In the genomic region with DNA sequence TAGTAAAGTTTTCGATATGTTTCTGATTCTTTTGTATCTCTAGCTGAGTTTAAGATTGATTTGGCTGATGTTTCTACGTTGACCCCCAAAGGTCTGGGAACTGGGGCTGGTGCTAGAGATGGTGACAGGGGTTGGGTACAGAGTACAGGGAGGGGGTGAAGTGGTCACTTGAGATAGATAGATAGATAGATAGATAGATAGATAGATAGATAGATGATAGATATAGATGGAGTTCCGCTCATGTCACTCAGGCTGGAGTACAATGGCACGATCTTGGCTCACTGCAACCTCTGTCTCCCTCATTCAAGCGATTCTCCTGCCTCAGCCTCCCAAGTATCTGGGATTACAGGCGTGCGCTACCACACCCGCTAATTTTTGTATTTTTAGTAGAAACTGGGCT, we compare ENCODE assay signal across 13 cellular contexts. TPM values are rescaled to one million over a fixed set of nuclear protein-coding genes. Genes with fewer than 3 reads are reported as not detected.
A peak's percentile ranks its signal among the peaks of the same experiment; 100 is the strongest.
DNase-seq lines count a peak whose midpoint lies in the region; ATAC-seq and TF ChIP-seq lines count a peak whose summit lies in the region.
"Had no signal": no experiment of that assay in that cellular context is flagged by ENCODE, and none has a peak within 500 bp of the region (broad histone marks: within the 10 kb centered on the region; RNA-seq: fewer than 3 reads in every experiment).

No MANE protein-coding gene starts in this region.

- peak overlapping the region; percentile 54 for H3K27ac Mint-ChIP-seq in activated CD4-positive, alpha-beta T cell treated with anti-CD3 and anti-CD28 coated beads, Interleukin-2, amount 10 ng/mL, durations not matched to agents 7 days and 5 days
- H3K27ac Mint-ChIP-seq in activated CD8-positive, alpha-beta T cell treated with anti-CD3 and anti-CD28 coated beads for 36 hours = peak overlapping the region; percentile 92
- H3K27ac Mint-ChIP-seq in immature natural killer cell = peak overlapping the region; percentile 59 to 93 (median 72)
- H3K27ac Mint-ChIP-seq in stimulated activated naive B cell treated with anti-CD40 and anti-IgM and Interleukin-4, amounts not matched to agents 10 μg/mL and 1 μg/mL and 100 μg/mL, for 72 hours = peak overlapping the region; percentile 82

- ATAC-seq in activated CD8-positive, alpha-beta T cell treated with anti-CD3 and anti-CD28 coated beads for 36 hours = no peak
- ATAC-seq in stimulated activated naive B cell treated with anti-CD40 and anti-IgM and Interleukin-4, amounts not matched to agents 10 μg/mL and 1 μg/mL and 100 μg/mL, for 72 hours (replicated peaks) = no peak
- no peak for ATAC-seq in left colon
- ATAC-seq: esophagus mucosa, sciatic nerve had no signal

- CTCF ChIA-PET in activated CD4-positive, alpha-beta T cell treated with anti-CD3 and anti-CD28 coated beads, Interleukin-2, amount 10 ng/mL, durations not matched to agents 7 days and 5 days (lab: Charles Lee) = interaction anchor here (1.0 to 2.6 kb wide), 3 partner anchors 11 to 37 kb away, joined by 3 to 9 read pairs (median 4); no protein-coding TSS in a partner anchor
- CTCF ChIA-PET in activated CD8-positive, alpha-beta T cell treated with anti-CD3 and anti-CD28 coated beads for 36 hours (lab: Charles Lee) = interaction anchor here (0.8 to 3.7 kb wide), 2 partner anchors 16 to 40 kb away, joined by 3 to 13 read pairs; no protein-coding TSS in a partner anchor

- no peak for DNase-seq in activated CD4-positive, alpha-beta T cell treated with anti-CD3 and anti-CD28 coated beads, Interleukin-2, amount 10 ng/mL, durations not matched to agents 7 days and 5 days
- DNase-seq in activated CD4-positive, alpha-beta T cell treated with anti-CD3 and anti-CD28 coated beads for 48 hours = no peak
- no peak for DNase-seq in activated CD8-positive, alpha-beta T cell treated with anti-CD3 and anti-CD28 coated beads for 36 hours
- DNase-seq in immature natural killer cell (no peak), left colon (no peak), NCI-H1436 treated with DMSO at 0.1 percent for 48 hours (lab: John Stamatoyannopoulos, UW) (no peak)
- DNase-seq in stimulated activated naive B cell treated with anti-CD40 and anti-IgM and Interleukin-4, amounts not matched to agents 10 μg/mL and 1 μg/mL and 100 μg/mL, for 72 hours = no peak
- no peak for DNase-seq in stimulated activated naive CD4-positive, alpha-beta T cell (lab: John Stamatoyannopoulos, UW)
- DNase-seq: central memory CD4-positive, alpha-beta T cell; NCI-H526; thyroid gland had no signal

- H3K4me3 Mint-ChIP-seq in activated CD4-positive, alpha-beta T cell treated with anti-CD3 and anti-CD28 coated beads, Interleukin-2, amount 10 ng/mL, durations not matched to agents 7 days and 5 days = peak overlapping the region; percentile 17
- no peak overlapping the region for H3K4me3 Mint-ChIP-seq in activated CD8-positive, alpha-beta T cell treated with anti-CD3 and anti-CD28 coated beads for 36 hours
- peak overlapping the region in 3 of 5 donors; percentile 21 to 65 (median 30) for H3K4me3 Mint-ChIP-seq in immature natural killer cell
- H3K4me3 Mint-ChIP-seq in stimulated activated naive B cell treated with anti-CD40 and anti-IgM and Interleukin-4, amounts not matched to agents 10 μg/mL and 1 μg/mL and 100 μg/mL, for 72 hours = no peak overlapping the region

- no peaks in the 10 kb centered on the region for H3K27me3 Mint-ChIP-seq in activated CD4-positive, alpha-beta T cell treated with anti-CD3 and anti-CD28 coated beads, Interleukin-2, amount 10 ng/mL, durations not matched to agents 7 days and 5 days
- H3K27me3 Mint-ChIP-seq in activated CD8-positive, alpha-beta T cell treated with anti-CD3 and anti-CD28 coated beads for 36 hours = no peaks in the 10 kb centered on the region
- H3K27me3 Mint-ChIP-seq in immature natural killer cell (ENCODE audit: low read depth in 3 of 3) = peaks cover 14 to 15% (median 14%) of the 10 kb centered on the region in 3 donors
- H3K27me3 Mint-ChIP-seq in stimulated activated naive B cell treated with anti-CD40 and anti-IgM and Interleukin-4, amounts not matched to agents 10 μg/mL and 1 μg/mL and 100 μg/mL, for 72 hours = no peaks in the 10 kb centered on the region

- no peaks in the 10 kb centered on the region for H3K9me3 Mint-ChIP-seq in activated CD4-positive, alpha-beta T cell treated with anti-CD3 and anti-CD28 coated beads, Interleukin-2, amount 10 ng/mL, durations not matched to agents 7 days and 5 days
- no peaks in the 10 kb centered on the region for H3K9me3 Mint-ChIP-seq in activated CD8-positive, alpha-beta T cell treated with anti-CD3 and anti-CD28 coated beads for 36 hours
- no peaks in the 10 kb centered on the region for H3K9me3 Mint-ChIP-seq in immature natural killer cell
- no peaks in the 10 kb centered on the region for H3K9me3 Mint-ChIP-seq in stimulated activated naive B cell treated with anti-CD40 and anti-IgM and Interleukin-4, amounts not matched to agents 10 μg/mL and 1 μg/mL and 100 μg/mL, for 72 hours

- intact Hi-C loops in activated CD8-positive, alpha-beta T cell treated with anti-CD3 and anti-CD28 coated beads for 36 hours (cut with micrococcal nuclease) = loop anchor here (10.0 kb wide), 1 partner anchor 238 kb away; a partner anchor contains a TSS
- intact Hi-C loops in left colon (cut with DNase I, micrococcal nuclease) = no loop called here

- POLR2A ChIA-PET in activated CD4-positive, alpha-beta T cell treated with anti-CD3 and anti-CD28 coated beads, Interleukin-2, amount 10 ng/mL, durations not matched to agents 7 days and 5 days (lab: Charles Lee) = interaction anchor here (0.6 kb wide), 1 partner anchor 467 kb away, joined by 4 read pairs; no protein-coding TSS in a partner anchor
- POLR2A ChIA-PET in activated CD8-positive, alpha-beta T cell treated with anti-CD3 and anti-CD28 coated beads for 36 hours (lab: Charles Lee) = interaction anchor here (0.6 to 1.2 kb wide), 5 partner anchors 7 to 540 kb away, joined by 3 to 4 read pairs (median 3); a partner anchor contains a TSS

- TF ChIP-seq CTCF in activated CD8-positive, alpha-beta T cell treated with anti-CD3 and anti-CD28 coated beads for 36 hours (IDR thresholded peaks at IDR 0.05) = no peak

- peaks cover 49% of the 10 kb centered on the region for H3K36me3 Mint-ChIP-seq in activated CD4-positive, alpha-beta T cell treated with anti-CD3 and anti-CD28 coated beads, Interleukin-2, amount 10 ng/mL, durations not matched to agents 7 days and 5 days (ENCODE audit: low read depth)
- H3K36me3 Mint-ChIP-seq in activated CD8-positive, alpha-beta T cell treated with anti-CD3 and anti-CD28 coated beads for 36 hours (ENCODE audit: low read depth) = peaks cover 52% of the 10 kb centered on the region
- H3K36me3 Mint-ChIP-seq in immature natural killer cell = peaks cover 0 to 14% (median 8%) of the 10 kb centered on the region in 3 donors
- H3K36me3 Mint-ChIP-seq in stimulated activated naive B cell treated with anti-CD40 and anti-IgM and Interleukin-4, amounts not matched to agents 10 μg/mL and 1 μg/mL and 100 μg/mL, for 72 hours = peaks cover 31 to 57% of the 10 kb centered on the region in 2 donors

- peaks cover 48% of the 10 kb centered on the region for H3K4me1 Mint-ChIP-seq in activated CD4-positive, alpha-beta T cell treated with anti-CD3 and anti-CD28 coated beads, Interleukin-2, amount 10 ng/mL, durations not matched to agents 7 days and 5 days
- peaks cover 38% of the 10 kb centered on the region for H3K4me1 Mint-ChIP-seq in activated CD8-positive, alpha-beta T cell treated with anti-CD3 and anti-CD28 coated beads for 36 hours (ENCODE audit: low read depth)
- peaks cover 35 to 44% of the 10 kb centered on the region in 2 donors for H3K4me1 Mint-ChIP-seq in immature natural killer cell
- H3K4me1 Mint-ChIP-seq in stimulated activated naive B cell treated with anti-CD40 and anti-IgM and Interleukin-4, amounts not matched to agents 10 μg/mL and 1 μg/mL and 100 μg/mL, for 72 hours = peaks cover 31 to 49% of the 10 kb centered on the region in 2 donors

RNA-seq across cellular contexts. Expression of a gene that starts 1.8 kb away (rescaled TPM):
- total RNA-seq in activated CD4-positive, alpha-beta T cell treated with anti-CD3 and anti-CD28 coated beads, Interleukin-2, amount 10 ng/mL, durations not matched to agents 7 days and 5 days = 100 to 1,000 TPM in 1 of 2 experiments, 10 to 100 TPM in 1; 88.9 to 109 TPM
- 10 to 100 TPM; 80.3 to 85.8 TPM for total RNA-seq in activated CD8-positive, alpha-beta T cell treated with anti-CD3 and anti-CD28 coated beads for 36 hours
- 1 to 10 TPM in 2 of 3 donors, under 1 TPM in 1; 0.06 to 5.5 (median 1.9) TPM for polyA plus RNA-seq in immature natural killer cell
- 10 to 100 TPM; 71.8 to 78.8 TPM for total RNA-seq in left colon

RNA-seq across cellular contexts. Expression of a gene that starts 5.6 kb away (rescaled TPM):
- 10 to 100 TPM; 78.6 to 80.1 TPM for total RNA-seq in activated CD4-positive, alpha-beta T cell treated with anti-CD3 and anti-CD28 coated beads, Interleukin-2, amount 10 ng/mL, durations not matched to agents 7 days and 5 days
- 10 to 100 TPM; 74.0 to 76.6 TPM for total RNA-seq in activated CD8-positive, alpha-beta T cell treated with anti-CD3 and anti-CD28 coated beads for 36 hours
- polyA plus RNA-seq in immature natural killer cell = 10 to 100 TPM; 10.6 to 29.5 (median 12.9) TPM
- 10 to 100 TPM; 47.6 to 51.0 TPM for total RNA-seq in left colon

RNA-seq across cellular contexts. Expression of a gene that starts 42.6 kb away (rescaled TPM):
- total RNA-seq in activated CD4-positive, alpha-beta T cell treated with anti-CD3 and anti-CD28 coated beads, Interleukin-2, amount 10 ng/mL, durations not matched to agents 7 days and 5 days = 10 to 100 TPM; 81.7 to 86.1 TPM
- 10 to 100 TPM; 57.2 to 64.7 TPM for total RNA-seq in activated CD8-positive, alpha-beta T cell treated with anti-CD3 and anti-CD28 coated beads for 36 hours
- 10 to 100 TPM in 1 of 3 donors, 1 to 10 TPM in 2; 1.9 to 38.9 (median 2.8) TPM for polyA plus RNA-seq in immature natural killer cell
- 10 to 100 TPM; 60.6 to 68.3 TPM for total RNA-seq in left colon

RNA-seq across cellular contexts. Expression of a gene that starts 46.2 kb away (rescaled TPM):
- total RNA-seq in activated CD4-positive, alpha-beta T cell treated with anti-CD3 and anti-CD28 coated beads, Interleukin-2, amount 10 ng/mL, durations not matched to agents 7 days and 5 days = 10 to 100 TPM; 12.8 to 13.8 TPM
- 10 to 100 TPM in 1 of 2 experiments, 1 to 10 TPM in 1; 9.8 to 11.3 TPM for total RNA-seq in activated CD8-positive, alpha-beta T cell treated with anti-CD3 and anti-CD28 coated beads for 36 hours
- polyA plus RNA-seq in immature natural killer cell = 10 to 100 TPM in 1 of 3 donors, 1 to 10 TPM in 2; 7.5 to 14.7 (median 8.4) TPM
- total RNA-seq in left colon = 1 to 10 TPM; 6.8 to 6.9 TPM

Comparison
In these comparisons a context has a peak if more than half of its experiments do, and no peak if none do; other contexts are left out.
1. H3K4me3 Mint-ChIP-seq: peak in activated CD4-positive, alpha-beta T cell treated with anti-CD3 and anti-CD28 coated beads, Interleukin-2, amount 10 ng/mL, durations not matched to agents 7 days and 5 days (single experiment) and immature natural killer cell (3 of 5); none in activated CD8-positive, alpha-beta T cell treated with anti-CD3 and anti-CD28 coated beads for 36 hours (single experiment) and stimulated activated naive B cell treated with anti-CD40 and anti-IgM and Interleukin-4, amounts not matched to agents 10 μg/mL and 1 μg/mL and 100 μg/mL, for 72 hours (0 of 2).
2. Peak in every context shown above with its lines, with median percentiles within 50 percentile points of each other: H3K27ac Mint-ChIP-seq.